8 cellular contexts compared by ENCODE assay signal in the genomic region with DNA sequence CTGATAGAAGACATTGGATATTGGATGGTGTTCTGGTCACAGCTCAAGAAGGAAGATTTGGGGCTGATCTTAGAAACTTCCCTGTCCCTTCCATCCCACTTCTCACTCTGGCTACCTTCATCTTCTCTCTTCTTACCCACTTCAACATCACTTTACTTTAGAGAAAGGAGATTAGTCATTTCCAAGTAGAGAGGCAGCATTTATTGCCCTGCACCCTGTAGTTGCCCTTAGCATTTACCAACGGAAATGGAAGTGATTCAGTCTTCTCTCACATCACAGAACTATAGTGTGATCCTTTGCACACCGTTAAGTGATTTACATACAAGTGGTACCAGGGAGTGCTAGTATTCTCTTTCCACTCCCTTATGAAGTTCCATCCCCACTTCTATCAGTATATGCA. TPM values are rescaled to one million over a fixed set of nuclear protein-coding genes. Genes with fewer than 3 reads are reported as not detected.
DNase-seq lines count a peak whose midpoint lies in the region; ATAC-seq and TF ChIP-seq lines count a peak whose summit lies in the region.

No MANE protein-coding gene starts in this region.

- no peaks in the 10 kb centered on the region for H3K36me3 ChIP-seq in neural progenitor cell

- H3K79me2 ChIP-seq in neural progenitor cell (ENCODE audit: low read depth): no peaks in the 10 kb centered on the region

- in situ Hi-C loops in astrocyte of the spinal cord (cut with HindIII; ENCODE audit: low sequenced_read_pairs): no loop called here

- H4K20me1 ChIP-seq in neural progenitor cell (ENCODE audit: low read depth): no peaks in the 10 kb centered on the region

- H3K4me3 ChIP-seq in astrocyte of the spinal cord (ENCODE audit: low read depth, low read length) (no peak overlapping the region), neural progenitor cell (no peak overlapping the region)

- TF ChIP-seq CTCF in astrocyte of the spinal cord (IDR thresholded peaks at IDR 0.05; ENCODE audit: low read depth, low read length) (no peak), neural progenitor cell (IDR thresholded peaks at IDR 0.05) (no peak)

- H3K27ac Mint-ChIP-seq in neural progenitor cell: peak overlapping the region; percentile 36

- no peak overlapping the region for H3K4me2 ChIP-seq in neural progenitor cell

- H3K4me1 ChIP-seq in neural progenitor cell: peaks cover 9% of the 10 kb centered on the region

- no peak overlapping the region for H3K9ac ChIP-seq in neural progenitor cell

- H3K27me3 ChIP-seq in neural progenitor cell: no peaks in the 10 kb centered on the region

- no peak overlapping the region for H3K4me3 Mint-ChIP-seq in neural progenitor cell

- H3K36me3 Mint-ChIP-seq in neural progenitor cell: no peaks in the 10 kb centered on the region

- H2AFZ ChIP-seq in neural progenitor cell (replicated peaks): no peak overlapping the region

- no peaks in the 10 kb centered on the region for H3K9me3 Mint-ChIP-seq in neural progenitor cell

- H3K4me1 Mint-ChIP-seq in neural progenitor cell: peaks cover 49% of the 10 kb centered on the region

- peaks cover 7% of the 10 kb centered on the region for H3K27me3 Mint-ChIP-seq in neural progenitor cell (ENCODE audit: insufficient read depth, low read depth)

- DNase-seq in LHCN-M2 (ENCODE audit: low read depth) (peak; percentile 71), astrocyte of the spinal cord (ENCODE audit: low read depth, low spot score) (peak; percentile 62), neural progenitor cell (ENCODE audit: low spot score) (no peak), NCI-H345 (lab: John Stamatoyannopoulos, UW) (no peak), inferior parietal cortex (ENCODE audit: extremely low spot score) (no peak), germinal center (ENCODE audit: low spot score) (no peak)

- H3F3A ChIP-seq in neural progenitor cell (ENCODE audit: low read depth): peaks cover 9% of the 10 kb centered on the region

- ATAC-seq in GM18907 (IDR thresholded peaks at IDR 0.05; ENCODE audit: unreplicated experiment) (peak; percentile 41), GM18873 (IDR thresholded peaks at IDR 0.05; ENCODE audit: low FRiP score, unreplicated experiment) (no peak)

- no peak overlapping the region for H3K27ac ChIP-seq in neural progenitor cell

- no peaks in the 10 kb centered on the region for H3K9me3 ChIP-seq in neural progenitor cell (ENCODE audit: low read depth)

RNA-seq across cellular contexts. Expression of gene PHLDA1, which starts 52.4 kb away (rescaled TPM):
- 191 TPM in 2 replicates for total RNA-seq in LHCN-M2 (2014; rRNA removed)
- 32.0 TPM for polyA plus RNA-seq in LHCN-M2 (2012)
- total RNA-seq in neural progenitor cell (ENCODE audit: low replicate concordance): 1.1 and 1.2 TPM in 2 replicates

Comparison
In these comparisons a context has a peak if more than half of its experiments do, and no peak if none do; other contexts are left out.
1. DNase-seq: peak in LHCN-M2 (single experiment) and astrocyte of the spinal cord (single experiment); none in neural progenitor cell (single experiment), NCI-H345 (single experiment), inferior parietal cortex (single experiment) and germinal center (single experiment).
2. RNA of gene PHLDA1, which starts 52.4 kb away (total RNA-seq): 191 TPM in LHCN-M2; 1.1 to 1.2 TPM in neural progenitor cell; every median in the first group is over 10 times any median in the second.